Comparison of ENCODE assay signal across 8 cellular contexts in the genomic region with DNA sequence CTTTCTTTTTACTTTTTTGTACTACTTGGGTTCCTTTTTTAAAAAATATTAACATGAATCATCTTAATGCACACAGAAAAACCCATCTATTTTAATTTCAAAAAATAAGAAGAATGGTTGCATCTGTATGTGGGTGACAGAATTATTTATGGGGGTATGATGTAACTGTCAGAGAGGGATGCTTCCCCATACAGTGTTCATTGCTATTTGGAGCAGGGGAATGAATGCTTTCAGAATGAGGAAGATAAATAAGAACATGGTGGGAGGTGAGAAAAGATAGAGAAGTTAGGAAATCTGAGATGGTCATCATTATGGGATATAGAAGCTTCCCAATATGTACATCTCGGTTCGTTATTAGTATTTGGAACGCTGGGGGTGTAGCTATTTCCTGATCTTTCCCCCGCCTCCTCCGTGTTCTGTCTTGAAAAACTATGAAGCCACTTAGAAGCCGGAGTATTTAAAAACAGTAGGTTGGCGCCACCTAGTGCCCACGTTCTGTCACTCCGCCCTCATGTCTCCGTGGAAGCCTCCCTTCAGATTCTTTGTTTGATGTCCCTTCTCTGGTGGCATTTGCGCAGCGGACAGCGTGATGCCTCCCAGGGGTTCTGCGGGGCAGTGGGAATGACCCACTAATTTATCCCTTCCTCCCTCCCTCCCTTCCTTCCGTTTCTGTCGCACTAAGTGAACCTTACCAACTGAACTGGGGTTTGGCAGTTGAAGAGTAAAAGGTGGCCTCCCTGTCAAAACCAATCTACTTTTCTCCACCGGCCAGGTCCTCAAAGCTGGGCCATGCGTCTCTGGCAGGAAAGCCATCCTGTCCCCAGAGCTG.
DNase-seq lines count a peak whose midpoint lies in the region; ATAC-seq and TF ChIP-seq lines count a peak whose summit lies in the region.

No MANE protein-coding gene starts in this region.

- H3K4me3 ChIP-seq in MM.1S (ENCODE audit: low read length), result no peak overlapping the region
- peak overlapping the region in 1 of 2 experiments; percentile 29; a peak in 1 of 4 replicates for H3K4me3 ChIP-seq in SK-N-SH (ENCODE audit: low read depth in 2 of 2, low read length in 1 of 2)

- no peaks in the 10 kb centered on the region for H3K4me1 ChIP-seq in MM.1S (ENCODE audit: low read length)
- peaks cover 0 to 4% of the 10 kb centered on the region in 2 experiments; a peak in 1 of 4 replicates for H3K4me1 ChIP-seq in SK-N-SH (ENCODE audit: control insufficient read depth in 1 of 2, insufficient read depth in 2 of 2, low read depth in 1 of 2, low read length in 1 of 2)

- POLR2A ChIA-PET in SK-N-SH (lab: Yijun Ruan, JAX), result interaction anchor here (0.8 kb wide), 1 partner anchor 94 kb away, joined by 3 read pairs; no protein-coding TSS in a partner anchor

- 3% methylated on average over 18 of the region's 18 CpGs for WGBS in SK-N-SH (ENCODE audit: low lambda C conversion rate)

- intact Hi-C loops in head of caudate nucleus (cut with DNase I), result no loop called here

- TF ChIP-seq EP300 in SK-N-SH (IDR thresholded peaks at IDR 0.05; ENCODE audit: borderline replicate concordance in 1 of 2, low read depth in 1 of 2, low read length in 1 of 2), result no peak

- CTCF ChIA-PET in SK-N-SH (lab: Yijun Ruan, JAX), result interaction anchor here (0.6 to 8.5 kb wide), 49 partner anchors 8 to 807 kb away, joined by 3 to 102 read pairs (median 4); no protein-coding TSS in a partner anchor

- no peaks in the 10 kb centered on the region for H3K79me2 ChIP-seq in MM.1S (ENCODE audit: low read length)
- no peaks in the 10 kb centered on the region for H3K79me2 ChIP-seq in SK-N-SH (ENCODE audit: insufficient read depth)

- peak; percentile 57 to 70 for ATAC-seq in activated naive CD4-positive, alpha-beta T cell treated with anti-CD3 and anti-CD28 coated beads, Interleukin-2, amount 50 U/mL, for 72 hours
- no peak for ATAC-seq in GM18870 (IDR thresholded peaks at IDR 0.05; ENCODE audit: unreplicated experiment)

- H3K27ac ChIP-seq in MM.1S (ENCODE audit: low read length) (no peak overlapping the region), SK-N-SH (ENCODE audit: low read depth in 2 of 2, low read length in 1 of 2) (no peak overlapping the region)

- H2AFZ ChIP-seq in MM.1S (ENCODE audit: low read length) (0 out of 2 replicates have a peak overlapping the region, but pooled peaks have one; percentile 18), SK-N-SH (ENCODE audit: low read depth) (no peak overlapping the region)

- DNase-seq in EH (ENCODE audit: low read depth), result peak; percentile 80
- peak; percentile 44 for DNase-seq in H4 (ENCODE audit: low spot score)
- DNase-seq in MM.1S, result peak; percentile 71
- peak; percentile 76 for DNase-seq in SK-N-SH
- peak in 1 of 2 donors; percentile 57 for DNase-seq in activated naive CD4-positive, alpha-beta T cell treated with anti-CD3 and anti-CD28 coated beads, Interleukin-2, amount 50 U/mL, for 72 hours (ENCODE audit: low spot score in 2 of 2)
- DNase-seq in head of caudate nucleus, result peak; percentile 56 to 90 (median 77)
- DNase-seq in pulmonary artery endothelial cell (ENCODE audit: low read depth, low spot score), result peak; percentile 47

- TF ChIP-seq CTCF in MM.1S (IDR thresholded peaks at IDR 0.05; ENCODE audit: low read length) (peak; percentile 82), SK-N-SH (IDR thresholded peaks at IDR 0.05) (peak; percentile 87)

- H3F3A ChIP-seq in MM.1S (ENCODE audit: insufficient read depth, low read length) (no peaks in the 10 kb centered on the region), SK-N-SH (replicated peaks; ENCODE audit: insufficient read depth) (no peaks in the 10 kb centered on the region)

- H3K9me3 ChIP-seq in MM.1S (replicated peaks; ENCODE audit: insufficient read depth, low read length) (no peaks in the 10 kb centered on the region), SK-N-SH (no peaks in the 10 kb centered on the region)

- H3K36me3 Mint-ChIP-seq in activated naive CD4-positive, alpha-beta T cell treated with anti-CD3 and anti-CD28 coated beads, Interleukin-2, amount 50 U/mL, for 72 hours, result no peaks in the 10 kb centered on the region

- H3K27me3 ChIP-seq in MM.1S (replicated peaks; ENCODE audit: insufficient read depth, low read length), result no peaks in the 10 kb centered on the region
- H3K27me3 ChIP-seq in SK-N-SH (ENCODE audit: insufficient read depth), result no peaks in the 10 kb centered on the region

- H3K9me2 ChIP-seq in MM.1S (replicated peaks; ENCODE audit: insufficient read depth, low read length) (no peaks in the 10 kb centered on the region), SK-N-SH (no peaks in the 10 kb centered on the region)

- no peak overlapping the region for H3K27ac Mint-ChIP-seq in activated naive CD4-positive, alpha-beta T cell treated with anti-CD3 and anti-CD28 coated beads, Interleukin-2, amount 50 U/mL, for 72 hours

- H4K20me1 ChIP-seq in MM.1S (ENCODE audit: insufficient read depth, low read length) (no peaks in the 10 kb centered on the region), SK-N-SH (ENCODE audit: insufficient read depth) (no peaks in the 10 kb centered on the region)

- H3K36me3 ChIP-seq in MM.1S (replicated peaks; ENCODE audit: insufficient read depth, low read length), result no peaks in the 10 kb centered on the region
- peaks cover 0 to 3% of the 10 kb centered on the region in 2 experiments for H3K36me3 ChIP-seq in SK-N-SH (replicated peaks in 1 of 2; ENCODE audit: control insufficient read depth in 1 of 2, insufficient read depth in 2 of 2, low read length in 1 of 2)

- no peak overlapping the region for H3K9ac ChIP-seq in MM.1S (ENCODE audit: low read length)
- no peak overlapping the region for H3K9ac ChIP-seq in SK-N-SH

- no peaks in the 10 kb centered on the region for H3K9me3 Mint-ChIP-seq in activated naive CD4-positive, alpha-beta T cell treated with anti-CD3 and anti-CD28 coated beads, Interleukin-2, amount 50 U/mL, for 72 hours

- TF ChIP-seq RAD21 in SK-N-SH (IDR thresholded peaks at IDR 0.05; ENCODE audit: low read length), result peak; percentile 87

- H3K4me2 ChIP-seq in MM.1S (ENCODE audit: low read depth, low read length) (peak overlapping the region; percentile 59), SK-N-SH (peak overlapping the region; percentile 30; the same call in 1 of the 2 replicates)

TF ChIP-seq in SK-N-SH, 30 proteins besides CTCF, POLR2A, EP300 and RAD21:
- no peak for TF ChIP-seq TCF12 (IDR thresholded peaks at IDR 0.05)
- TF ChIP-seq SMC3 (IDR thresholded peaks at IDR 0.05; ENCODE audit: low read depth, low read length), result peak; percentile 69
